In the genomic region with DNA sequence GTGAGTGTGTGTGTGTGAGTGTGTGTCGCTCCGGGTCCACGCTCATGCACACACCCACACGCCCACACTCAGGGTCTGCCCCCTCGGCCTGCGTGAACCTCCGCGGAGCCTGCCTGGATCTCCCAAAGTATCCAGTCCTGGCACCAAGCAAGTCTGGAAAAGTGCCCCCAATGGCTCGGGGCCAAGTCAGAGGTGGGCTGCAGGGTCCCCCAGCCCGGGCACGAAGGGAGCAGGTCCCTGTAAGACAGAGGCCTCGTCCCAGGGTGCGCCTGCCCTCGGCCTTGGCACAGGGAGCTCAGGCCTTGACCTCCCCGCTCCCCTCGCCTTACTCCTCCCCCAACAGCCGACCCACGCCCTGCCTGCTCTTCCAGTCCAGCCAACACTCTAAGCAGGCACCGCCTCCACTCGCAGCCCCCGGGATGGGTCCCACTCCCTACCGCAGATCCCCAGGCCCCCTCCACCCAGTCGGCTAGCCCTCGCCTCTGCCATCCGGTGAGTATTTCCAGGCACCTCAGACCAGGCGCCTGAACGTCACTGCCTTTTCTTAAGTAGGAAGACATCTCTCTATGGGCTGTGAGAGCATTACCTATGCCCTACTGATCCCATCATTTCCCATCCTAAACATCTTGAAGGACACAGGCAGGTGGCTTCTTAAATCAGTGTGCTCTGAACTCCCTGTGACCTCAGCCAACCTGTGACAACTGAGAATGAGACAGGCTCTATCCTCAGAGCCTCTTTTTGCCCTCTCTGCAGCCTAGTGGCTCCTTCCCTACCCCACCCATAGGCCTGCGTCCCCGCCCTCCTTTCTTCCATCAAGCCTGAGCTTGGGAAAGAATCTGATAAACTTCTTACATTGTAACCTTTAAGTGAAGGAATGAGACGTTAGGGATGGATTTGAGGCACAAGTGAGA, we compare ENCODE assay signal across 8 cellular contexts. TPM values are rescaled to one million over a fixed set of nuclear protein-coding genes. Genes with fewer than 3 reads are reported as not detected.
DNase-seq lines count a peak whose midpoint lies in the region; ATAC-seq, FAIRE-seq and TF ChIP-seq lines count a peak whose summit lies in the region.

No MANE protein-coding gene starts in this region.

- H3K27ac Mint-ChIP-seq in activated naive CD4-positive, alpha-beta T cell treated with anti-CD3 and anti-CD28 coated beads for 36 hours: no peak overlapping the region
- no peak overlapping the region for H3K27ac Mint-ChIP-seq in WTC11

- H3K9me3 Mint-ChIP-seq in activated naive CD4-positive, alpha-beta T cell treated with anti-CD3 and anti-CD28 coated beads for 36 hours: no peaks in the 10 kb centered on the region
- H3K9me3 Mint-ChIP-seq in WTC11: no peaks in the 10 kb centered on the region

- H3K4me1 Mint-ChIP-seq in activated naive CD4-positive, alpha-beta T cell treated with anti-CD3 and anti-CD28 coated beads for 36 hours (ENCODE audit: low read depth): peaks cover 8% of the 10 kb centered on the region
- peaks cover 20% of the 10 kb centered on the region for H3K4me1 Mint-ChIP-seq in WTC11

- intact Hi-C loops in activated naive CD4-positive, alpha-beta T cell treated with anti-CD3 and anti-CD28 coated beads for 36 hours (cut with micrococcal nuclease): no loop called here
- intact Hi-C loops in Right ventricle myocardium superior (cut with DNase I) (no loop called here), pancreas (cut with DNase I) (loop anchor here in 1 of 3 donors (10.0 kb wide), 1 partner anchor 104 kb away; no protein-coding TSS in a partner anchor)

- TF ChIP-seq CTCF in WTC11 (IDR thresholded peaks at IDR 0.05) (no peak), pancreas (IDR thresholded peaks at IDR 0.05) (no peak)

- no peak for FAIRE-seq in pancreas (lab: Jason Lieb, UNC)

- H3K36me3 ChIP-seq in pancreas: no peaks in the 10 kb centered on the region

- H3K27me3 Mint-ChIP-seq in activated naive CD4-positive, alpha-beta T cell treated with anti-CD3 and anti-CD28 coated beads for 36 hours (ENCODE audit: low read depth): peaks cover 15% of the 10 kb centered on the region
- H3K27me3 Mint-ChIP-seq in WTC11 (ENCODE audit: low read depth): peaks cover 5% of the 10 kb centered on the region; the same call in 1 of the 2 replicates

- peaks cover 5 to 34% (median 13%) of the 10 kb centered on the region in 3 donors for H3K4me1 ChIP-seq in pancreas

- 9 to 12% methylated on average over 27 to 30 of the region's 30 CpGs for WGBS in pancreas, 2 donors

- POLR2A ChIA-PET in WTC11 (lab: Charles Lee): interaction anchor here (0.7 kb wide), 1 partner anchor 10 kb away, joined by 3 read pairs; no protein-coding TSS in a partner anchor

- no peaks in the 10 kb centered on the region for H3K27me3 ChIP-seq in pancreas

- no peak for DNase-seq in activated naive CD4-positive, alpha-beta T cell treated with anti-CD3 and anti-CD28 coated beads for 36 hours
- no peak for DNase-seq in activated naive CD4-positive, alpha-beta T cell (lab: John Stamatoyannopoulos, UW)
- DNase-seq in WTC11 (ENCODE audit: low spot score) (peak; percentile 26), Right ventricle myocardium superior (peak; percentile 75), pancreas (peak; percentile 34 to 86 (median 66)), NCI-H2029 (lab: John Stamatoyannopoulos, UW) (no peak)

- H3K27ac ChIP-seq in pancreas: peak overlapping the region; percentile 70 to 95 (median 85)

- peak overlapping the region; percentile 63 to 83 (median 76) for H3K4me3 ChIP-seq in pancreas

- ATAC-seq in WTC11 (peak; percentile 60), Right ventricle myocardium superior (ENCODE audit: poor library complexity) (peak; percentile 67), pancreas (peak; percentile 30 to 56 (median 50)), HG03108 (IDR thresholded peaks at IDR 0.05; ENCODE audit: unreplicated experiment) (no peak), HG03025 (IDR thresholded peaks at IDR 0.05; ENCODE audit: low FRiP score, unreplicated experiment) (no peak)

- peak overlapping the region; percentile 59 for H3K4me3 Mint-ChIP-seq in activated naive CD4-positive, alpha-beta T cell treated with anti-CD3 and anti-CD28 coated beads for 36 hours
- peak overlapping the region; percentile 75 for H3K4me3 Mint-ChIP-seq in WTC11

- H3K36me3 Mint-ChIP-seq in activated naive CD4-positive, alpha-beta T cell treated with anti-CD3 and anti-CD28 coated beads for 36 hours (ENCODE audit: low read depth): no peaks in the 10 kb centered on the region
- H3K36me3 Mint-ChIP-seq in WTC11: no peaks in the 10 kb centered on the region; the same call in 1 of the 2 replicates

- CTCF ChIA-PET in activated naive CD4-positive, alpha-beta T cell treated with anti-CD3 and anti-CD28 coated beads for 36 hours (lab: Charles Lee): no interaction called here
- CTCF ChIA-PET in WTC11 (lab: Charles Lee): interaction anchor here (1.0 to 2.8 kb wide), 3 partner anchors 18 to 267 kb away, joined by 3 to 14 read pairs (median 5); no protein-coding TSS in a partner anchor

- H3K9me3 ChIP-seq in pancreas: no peaks in the 10 kb centered on the region

TF ChIP-seq in WTC11, 78 proteins besides CTCF, POLR2A, EP300 and RAD21:
- TF ChIP-seq, protein P1, sequence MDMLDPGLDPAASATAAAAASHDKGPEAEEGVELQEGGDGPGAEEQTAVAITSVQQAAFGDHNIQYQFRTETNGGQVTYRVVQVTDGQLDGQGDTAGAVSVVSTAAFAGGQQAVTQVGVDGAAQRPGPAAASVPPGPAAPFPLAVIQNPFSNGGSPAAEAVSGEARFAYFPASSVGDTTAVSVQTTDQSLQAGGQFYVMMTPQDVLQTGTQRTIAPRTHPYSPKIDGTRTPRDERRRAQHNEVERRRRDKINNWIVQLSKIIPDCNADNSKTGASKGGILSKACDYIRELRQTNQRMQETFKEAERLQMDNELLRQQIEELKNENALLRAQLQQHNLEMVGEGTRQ (CRISPR knock-in tag; IDR thresholded peaks at IDR 0.05): no peak
- TF ChIP-seq RORB (CRISPR knock-in tag; IDR thresholded peaks at IDR 0.05) (peak; percentile 29; the same call in 1 of the 2 replicates), ZBTB21 (CRISPR knock-in tag; IDR thresholded peaks at IDR 0.05; ENCODE audit: borderline replicate concordance) (no peak), ZNF317 (CRISPR knock-in tag; IDR thresholded peaks at IDR 0.05; ENCODE audit: borderline replicate concordance, low read depth) (no peak), FOXJ3 (CRISPR knock-in tag; IDR thresholded peaks at IDR 0.05; ENCODE audit: borderline replicate concordance) (no peak)

RNA-seq across cellular contexts. Expression of a gene that starts 0.7 kb away (rescaled TPM):
- under 1 TPM; 0.24 to 0.81 TPM for total RNA-seq in activated naive CD4-positive, alpha-beta T cell treated with anti-CD3 and anti-CD28 coated beads for 36 hours
- total RNA-seq in WTC11 (2021): 13.8 to 17.6 TPM (median 15.7 TPM) in 3 replicates
- 20.3 TPM for total RNA-seq in Right ventricle myocardium superior
- 10 to 100 TPM; 18.0 to 42.8 (median 21.9) TPM for total RNA-seq in pancreas
- 1 to 10 TPM; 8.0 to 8.2 TPM for polyA plus RNA-seq in pancreas

RNA-seq across cellular contexts. Expression of a gene that starts 11.7 kb away (rescaled TPM):
- total RNA-seq in activated naive CD4-positive, alpha-beta T cell treated with anti-CD3 and anti-CD28 coated beads for 36 hours: 1 to 10 TPM; 3.6 TPM
- total RNA-seq in WTC11 (2021) (0.11 to 0.25 TPM (median 0.11 TPM) in 3 replicates), Right ventricle myocardium superior (2.3 TPM), pancreas (1 to 10 TPM in 2 of 6 donors, under 1 TPM in 4; 0.19 to 3.9 (median 0.81) TPM)
- under 1 TPM; 0.07 to 0.11 TPM for polyA plus RNA-seq in pancreas

Comparison
In these comparisons a context has a peak if more than half of its experiments do, and no peak if none do; other contexts are left out.
1. DNase-seq: peak in WTC11 (single experiment), Right ventricle myocardium superior (single experiment) and pancreas (6 of 6); none in activated naive CD4-positive, alpha-beta T cell treated with anti-CD3 and anti-CD28 coated beads for 36 hours (single experiment), activated naive CD4-positive, alpha-beta T cell (0 of 4) and NCI-H2029 (single experiment).
2. ATAC-seq: peak in WTC11 (single experiment), Right ventricle myocardium superior (single experiment) and pancreas (4 of 4); none in HG03108 (single experiment) and HG03025 (single experiment).